Comparison of ENCODE assay signal across 8 cellular contexts in the genomic region with DNA sequence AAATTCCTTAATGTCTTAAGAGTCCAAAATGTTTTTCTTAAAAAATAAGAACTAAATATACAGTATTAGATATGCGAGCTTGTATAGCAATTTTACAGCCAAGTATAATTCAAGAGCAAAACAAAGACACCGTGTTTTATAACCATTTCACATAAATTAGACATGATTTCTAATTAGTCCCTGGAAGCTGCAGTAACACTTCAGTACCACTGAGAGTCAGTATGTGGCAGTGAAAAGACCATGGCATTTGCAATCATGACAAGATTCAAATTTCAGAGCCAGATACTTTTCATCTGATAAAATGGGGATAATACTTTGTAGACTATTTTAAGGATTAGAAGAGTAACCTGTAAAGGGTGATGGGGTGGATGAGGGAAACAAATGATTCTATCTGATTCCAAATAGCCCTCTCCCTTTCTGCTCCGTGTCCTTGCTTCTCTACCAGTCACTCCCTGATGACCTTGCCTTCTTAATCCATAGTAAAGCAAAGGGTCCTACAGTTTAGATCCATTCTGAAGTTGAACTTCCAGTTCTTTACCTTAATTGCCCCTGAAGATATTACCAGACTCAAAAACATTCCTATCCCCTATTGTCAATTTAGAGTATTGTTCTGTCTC.
A peak's percentile ranks its signal among the peaks of the same experiment; 100 is the strongest.
DNase-seq lines count a peak whose midpoint lies in the region; ATAC-seq and TF ChIP-seq lines count a peak whose summit lies in the region.

No MANE protein-coding gene starts in this region.

- no peaks in the 10 kb centered on the region for H3K4me1 ChIP-seq in DOHH2 (ENCODE audit: control insufficient read depth, low read length)

- H3K79me2 ChIP-seq in DOHH2 (ENCODE audit: control insufficient read depth, low read length): no peaks in the 10 kb centered on the region

- H3K36me3 ChIP-seq in DOHH2 (ENCODE audit: control insufficient read depth, low read length): no peaks in the 10 kb centered on the region

- H4K20me1 ChIP-seq in DOHH2 (ENCODE audit: control insufficient read depth, insufficient read depth, low read depth, low read length): no peaks in the 10 kb centered on the region

- TF ChIP-seq EP300 in Ishikawa (IDR thresholded peaks at IDR 0.05; ENCODE audit: borderline replicate concordance): no peak

- no peak overlapping the region for H3K4me3 ChIP-seq in DOHH2 (ENCODE audit: low read length)

- no peaks in the 10 kb centered on the region for H3K27me3 ChIP-seq in DOHH2 (ENCODE audit: control insufficient read depth, low read length)

- peak; percentile 63 for TF ChIP-seq CTCF in DOHH2 (IDR thresholded peaks at IDR 0.05; ENCODE audit: low read depth, low read length, poor library complexity, severe bottlenecking)
- peak; percentile 84 for TF ChIP-seq CTCF in progenitor cell of endocrine pancreas (IDR thresholded peaks at IDR 0.05; ENCODE audit: unreplicated experiment)

- no peak overlapping the region for H3K4me2 ChIP-seq in DOHH2 (ENCODE audit: low read length)

- H3K9me2 ChIP-seq in DOHH2 (replicated peaks; ENCODE audit: control insufficient read depth, low read length): no peaks in the 10 kb centered on the region

- H3K4me3 Mint-ChIP-seq in progenitor cell of endocrine pancreas (ENCODE audit: low read depth): no peak overlapping the region

- peaks cover 1% of the 10 kb centered on the region for H3K4me1 Mint-ChIP-seq in progenitor cell of endocrine pancreas (ENCODE audit: low read depth)

- peak; percentile 94 for TF ChIP-seq RAD21 in Ishikawa (IDR thresholded peaks at IDR 0.05; ENCODE audit: low read depth)

- peaks cover 1% of the 10 kb centered on the region for H3K36me3 Mint-ChIP-seq in progenitor cell of endocrine pancreas (ENCODE audit: insufficient read depth)

- H3K9me3 ChIP-seq in DOHH2 (ENCODE audit: control insufficient read depth, insufficient read depth, low read length): no peaks in the 10 kb centered on the region

- ATAC-seq in GM19455 (IDR thresholded peaks at IDR 0.05; ENCODE audit: unreplicated experiment) (peak; percentile 70), SK-N-SH treated with all-trans-retinoic acid at 6 μM for 48 hours (peak; percentile 79), GM19023 (IDR thresholded peaks at IDR 0.05; ENCODE audit: unreplicated experiment) (no peak), HG02938 (IDR thresholded peaks at IDR 0.05; ENCODE audit: unreplicated experiment) (no peak)

- no peaks in the 10 kb centered on the region for H3K9me3 Mint-ChIP-seq in progenitor cell of endocrine pancreas (ENCODE audit: low read depth)

- H3K27ac ChIP-seq in DOHH2 (ENCODE audit: low read depth, low read length): no peak overlapping the region

- H3F3A ChIP-seq in DOHH2 (ENCODE audit: control insufficient read depth, insufficient read depth): no peaks in the 10 kb centered on the region

- DNase-seq in fibroblast of the conjunctiva (ENCODE audit: low read depth) (peak; percentile 42), progenitor cell of endocrine pancreas (ENCODE audit: low spot score, unreplicated experiment) (no peak)

- H3K27me3 Mint-ChIP-seq in progenitor cell of endocrine pancreas: no peaks in the 10 kb centered on the region

- no peak overlapping the region for H3K27ac Mint-ChIP-seq in progenitor cell of endocrine pancreas

TF ChIP-seq in Ishikawa, 13 proteins besides CTCF, POLR2A, EP300 and RAD21 (continues in another document):
- TF ChIP-seq EGR1 (IDR thresholded peaks at IDR 0.05): no peak
- no peak for TF ChIP-seq ZBTB7A (IDR thresholded peaks at IDR 0.05; ENCODE audit: low read depth)
- TF ChIP-seq, protein P1, sequence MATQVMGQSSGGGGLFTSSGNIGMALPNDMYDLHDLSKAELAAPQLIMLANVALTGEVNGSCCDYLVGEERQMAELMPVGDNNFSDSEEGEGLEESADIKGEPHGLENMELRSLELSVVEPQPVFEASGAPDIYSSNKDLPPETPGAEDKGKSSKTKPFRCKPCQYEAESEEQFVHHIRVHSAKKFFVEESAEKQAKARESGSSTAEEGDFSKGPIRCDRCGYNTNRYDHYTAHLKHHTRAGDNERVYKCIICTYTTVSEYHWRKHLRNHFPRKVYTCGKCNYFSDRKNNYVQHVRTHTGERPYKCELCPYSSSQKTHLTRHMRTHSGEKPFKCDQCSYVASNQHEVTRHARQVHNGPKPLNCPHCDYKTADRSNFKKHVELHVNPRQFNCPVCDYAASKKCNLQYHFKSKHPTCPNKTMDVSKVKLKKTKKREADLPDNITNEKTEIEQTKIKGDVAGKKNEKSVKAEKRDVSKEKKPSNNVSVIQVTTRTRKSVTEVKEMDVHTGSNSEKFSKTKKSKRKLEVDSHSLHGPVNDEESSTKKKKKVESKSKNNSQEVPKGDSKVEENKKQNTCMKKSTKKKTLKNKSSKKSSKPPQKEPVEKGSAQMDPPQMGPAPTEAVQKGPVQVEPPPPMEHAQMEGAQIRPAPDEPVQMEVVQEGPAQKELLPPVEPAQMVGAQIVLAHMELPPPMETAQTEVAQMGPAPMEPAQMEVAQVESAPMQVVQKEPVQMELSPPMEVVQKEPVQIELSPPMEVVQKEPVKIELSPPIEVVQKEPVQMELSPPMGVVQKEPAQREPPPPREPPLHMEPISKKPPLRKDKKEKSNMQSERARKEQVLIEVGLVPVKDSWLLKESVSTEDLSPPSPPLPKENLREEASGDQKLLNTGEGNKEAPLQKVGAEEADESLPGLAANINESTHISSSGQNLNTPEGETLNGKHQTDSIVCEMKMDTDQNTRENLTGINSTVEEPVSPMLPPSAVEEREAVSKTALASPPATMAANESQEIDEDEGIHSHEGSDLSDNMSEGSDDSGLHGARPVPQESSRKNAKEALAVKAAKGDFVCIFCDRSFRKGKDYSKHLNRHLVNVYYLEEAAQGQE (IDR thresholded peaks at IDR 0.05; ENCODE audit: low read depth): no peak
- TF ChIP-seq TCF12 (IDR thresholded peaks at IDR 0.05; ENCODE audit: low read depth): no peak
- no peak for TF ChIP-seq CREB1 (IDR thresholded peaks at IDR 0.05; ENCODE audit: low read depth)
- TF ChIP-seq, protein P2, sequence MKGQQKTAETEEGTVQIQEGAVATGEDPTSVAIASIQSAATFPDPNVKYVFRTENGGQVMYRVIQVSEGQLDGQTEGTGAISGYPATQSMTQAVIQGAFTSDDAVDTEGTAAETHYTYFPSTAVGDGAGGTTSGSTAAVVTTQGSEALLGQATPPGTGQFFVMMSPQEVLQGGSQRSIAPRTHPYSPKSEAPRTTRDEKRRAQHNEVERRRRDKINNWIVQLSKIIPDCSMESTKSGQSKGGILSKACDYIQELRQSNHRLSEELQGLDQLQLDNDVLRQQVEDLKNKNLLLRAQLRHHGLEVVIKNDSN (IDR thresholded peaks at IDR 0.05): no peak
- no peak for TF ChIP-seq CEBPB (IDR thresholded peaks at IDR 0.05)
- TF ChIP-seq, protein P3, sequence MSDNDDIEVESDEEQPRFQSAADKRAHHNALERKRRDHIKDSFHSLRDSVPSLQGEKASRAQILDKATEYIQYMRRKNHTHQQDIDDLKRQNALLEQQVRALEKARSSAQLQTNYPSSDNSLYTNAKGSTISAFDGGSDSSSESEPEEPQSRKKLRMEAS (IDR thresholded peaks at IDR 0.05): no peak
- TF ChIP-seq YY1 (IDR thresholded peaks at IDR 0.05; ENCODE audit: low read depth): no peak
- TF ChIP-seq NFIC (IDR thresholded peaks at IDR 0.05): no peak
- TF ChIP-seq FOXM1 (IDR thresholded peaks at IDR 0.05; ENCODE audit: borderline replicate concordance, low read depth): no peak

TF ChIP-seq in SK-N-SH treated with all-trans-retinoic acid at 6 μM for 48 hours, 23 proteins besides CTCF, POLR2A, EP300 and RAD21:
- no peak for TF ChIP-seq ZNF565 (CRISPR knock-in tag; conservative IDR thresholded peaks at IDR 0.05; ENCODE audit: low read depth)
- TF ChIP-seq TCF4 (CRISPR knock-in tag; IDR thresholded peaks at IDR 0.05; ENCODE audit: borderline replicate concordance): no peak
- TF ChIP-seq ARNTL (CRISPR knock-in tag; IDR thresholded peaks at IDR 0.05; ENCODE audit: borderline replicate concordance, low read depth): no peak
- TF ChIP-seq PPARA (CRISPR knock-in tag; IDR thresholded peaks at IDR 0.05; ENCODE audit: borderline replicate concordance): no peak
- no peak for TF ChIP-seq ZFP30 (CRISPR knock-in tag; IDR thresholded peaks at IDR 0.05)
- no peak for TF ChIP-seq SNAI2 (CRISPR knock-in tag; IDR thresholded peaks at IDR 0.05)
- no peak for TF ChIP-seq ZC3H10 (CRISPR knock-in tag; IDR thresholded peaks at IDR 0.05)

Comparison
In these comparisons a context has a peak if more than half of its experiments do, and no peak if none do; other contexts are left out.
1. ATAC-seq: peak in GM19455 (single experiment) and SK-N-SH treated with all-trans-retinoic acid at 6 μM for 48 hours (single experiment); none in GM19023 (single experiment) and HG02938 (single experiment).